17 cellular contexts compared by ENCODE assay signal in the genomic region with DNA sequence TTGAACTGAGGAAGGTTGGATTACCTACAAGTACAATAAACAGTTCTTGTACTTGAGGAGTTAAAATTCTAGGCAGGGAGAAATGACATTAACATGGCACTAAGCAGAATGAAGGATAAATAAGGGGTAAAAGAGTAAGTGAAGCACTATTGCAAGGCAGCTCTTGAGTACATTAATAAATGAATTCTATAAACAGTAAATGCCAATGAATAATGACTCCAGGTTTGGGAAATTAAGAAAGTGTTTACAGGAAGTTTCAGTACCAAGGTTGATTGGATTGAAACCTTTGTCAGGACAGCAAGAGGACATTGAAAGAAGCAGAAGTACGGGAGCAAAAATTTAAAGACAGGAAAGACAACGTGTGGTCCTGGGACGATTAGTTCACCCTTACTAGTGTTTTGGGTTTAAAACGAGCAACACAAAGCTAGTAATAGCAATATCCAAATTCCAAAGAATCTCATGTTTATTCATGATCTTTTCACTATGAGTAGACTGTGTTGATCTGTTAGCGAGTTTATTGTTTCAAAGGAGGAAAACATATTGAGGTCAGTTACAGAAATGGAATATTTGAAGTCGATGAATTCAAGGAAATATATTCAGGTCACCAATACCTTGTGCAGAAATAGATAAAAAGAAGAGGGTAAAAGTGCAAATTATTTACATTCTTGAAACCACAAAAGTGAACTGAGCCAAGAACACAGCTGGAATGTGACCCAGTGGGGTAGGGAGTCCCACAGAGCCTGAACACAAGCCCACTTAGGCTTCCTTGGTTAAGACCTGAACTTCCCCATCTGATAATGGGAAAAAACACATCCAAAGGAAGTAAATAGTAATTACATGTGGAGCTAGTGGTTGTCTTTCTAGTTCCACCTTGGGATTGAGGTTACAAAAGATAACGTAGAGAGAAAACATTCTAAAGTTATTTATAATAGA.
DNase-seq lines count a peak whose midpoint lies in the region; ATAC-seq and TF ChIP-seq lines count a peak whose summit lies in the region.
"Had no signal": no experiment of that assay in that cellular context is flagged by ENCODE, and none has a peak within 500 bp of the region (broad histone marks: within the 10 kb centered on the region; RNA-seq: fewer than 3 reads in every experiment).

No MANE protein-coding gene starts in this region.

- H3K4me3 ChIP-seq in CD8-positive, alpha-beta memory T cell (ENCODE audit: low read length) = no peak overlapping the region
- H3K4me3 ChIP-seq in IMR-90 (ENCODE audit: insufficient read depth, low read depth, low read length) (no peak overlapping the region), brain microvascular endothelial cell (ENCODE audit: low read depth, low read length) (no peak overlapping the region), right lobe of liver (no peak overlapping the region)

- H2AK9ac ChIP-seq in IMR-90 (replicated peaks; ENCODE audit: low read depth, low read length, poor library complexity) = no peak overlapping the region

- no peak overlapping the region for H2AFZ ChIP-seq in IMR-90 (replicated peaks; ENCODE audit: low read length, poor library complexity)

- dilution Hi-C loops in IMR-90 (cut with HindIII; ENCODE audit: low sequenced_read_pairs, unreplicated experiment) = no loop called here

- H2BK15ac ChIP-seq in IMR-90 (ENCODE audit: low read depth, low read length) = no peak overlapping the region

- no TSS peak for BruUV-seq in IMR-90 (replicated peaks; lab: Mats Ljungman, UMichigan)

- no peaks in the 10 kb centered on the region for H3K9me3 Mint-ChIP-seq in CD8-positive, alpha-beta memory T cell
- H3K9me3 Mint-ChIP-seq: activated naive CD8-positive, alpha-beta T cell treated with anti-CD3 and anti-CD28 coated beads, Interleukin-2, amount 10 ng/mL, durations not matched to agents 7 days and 5 days had no signal

- intact Hi-C loops in IMR-90 (cut with micrococcal nuclease) (no loop called here), right lobe of liver (cut with DNase I) (no loop called here), head of caudate nucleus (cut with DNase I) (no loop called here)

- no peak for TF ChIP-seq RAD21 in IMR-90 (IDR thresholded peaks at IDR 0.05; ENCODE audit: low read length)

- peaks cover 3% of the 10 kb centered on the region; the same call in 1 of the 2 replicates for H3K9me1 ChIP-seq in IMR-90 (ENCODE audit: insufficient read depth, low read length)

- peaks cover 25 to 35% (median 34%) of the 10 kb centered on the region in 3 donors for H3K4me1 Mint-ChIP-seq in CD8-positive, alpha-beta memory T cell
- H3K4me1 Mint-ChIP-seq: B cell had no signal

- H3K27me3 ChIP-seq in CD8-positive, alpha-beta memory T cell (ENCODE audit: insufficient read depth, low read length, poor library complexity, severe bottlenecking) = no peaks in the 10 kb centered on the region
- H3K27me3 ChIP-seq in IMR-90 (ENCODE audit: control insufficient read depth, insufficient read depth, low read length) = no peaks in the 10 kb centered on the region
- no peaks in the 10 kb centered on the region for H3K27me3 ChIP-seq in brain microvascular endothelial cell (replicated peaks)
- no peaks in the 10 kb centered on the region for H3K27me3 ChIP-seq in right lobe of liver

- no peaks in the 10 kb centered on the region for H4K20me1 ChIP-seq in IMR-90 (ENCODE audit: insufficient read depth, low read length)

- no peak overlapping the region for H4K8ac ChIP-seq in IMR-90 (ENCODE audit: low read depth in 2 of 2, low read length in 2 of 2)

- no peaks in the 10 kb centered on the region for H3K27me3 Mint-ChIP-seq in CD8-positive, alpha-beta memory T cell

- CTCF ChIA-PET in CD8-positive, alpha-beta memory T cell (lab: Charles Lee) = no interaction called here
- CTCF ChIA-PET in IMR-90 (lab: Yijun Ruan, JAX) = no interaction called here

- H3K4me1 ChIP-seq in CD8-positive, alpha-beta memory T cell (ENCODE audit: insufficient read depth, low read length) = peaks cover 12% of the 10 kb centered on the region
- H3K4me1 ChIP-seq in IMR-90 (ENCODE audit: control insufficient read depth, insufficient read depth, low read length) (peaks cover 6% of the 10 kb centered on the region), right lobe of liver (peaks cover 0 to 4% (median 0%) of the 10 kb centered on the region in 4 donors)

- H3K18ac ChIP-seq in IMR-90 (ENCODE audit: low read depth, low read length) = 0 out of 2 replicates have a peak overlapping the region, but pooled peaks have one; percentile 51

- POLR2A ChIA-PET in CD8-positive, alpha-beta memory T cell (lab: Charles Lee) = no interaction called here
- POLR2A ChIA-PET in IMR-90 (lab: Charles Lee; ENCODE audit: unreplicated experiment) = no interaction called here

- ATAC-seq in IMR-90 (ENCODE audit: low read depth) = no peak
- ATAC-seq in right lobe of liver = peak; percentile 29 to 72 (median 48)

- H3K23ac ChIP-seq in IMR-90 (ENCODE audit: low read depth, low read length) = no peak overlapping the region

- no peaks in the 10 kb centered on the region for H3K36me3 ChIP-seq in CD8-positive, alpha-beta memory T cell (ENCODE audit: insufficient read depth, low read length)
- H3K36me3 ChIP-seq in IMR-90 (ENCODE audit: control insufficient read depth, insufficient read depth, low read length) (no peaks in the 10 kb centered on the region), brain microvascular endothelial cell (replicated peaks) (no peaks in the 10 kb centered on the region), right lobe of liver (no peaks in the 10 kb centered on the region)

- no peak overlapping the region for H2BK20ac ChIP-seq in IMR-90 (ENCODE audit: low read depth, low read length)

- H3K9me3 ChIP-seq in CD8-positive, alpha-beta memory T cell (ENCODE audit: low read length) = no peaks in the 10 kb centered on the region
- H3K9me3 ChIP-seq in IMR-90 (ENCODE audit: control insufficient read depth, insufficient read depth, low read length) (no peaks in the 10 kb centered on the region), right lobe of liver (no peaks in the 10 kb centered on the region)

- no peak overlapping the region for H2BK120ac ChIP-seq in IMR-90 (ENCODE audit: low read depth, low read length)

- H2BK5ac ChIP-seq in IMR-90 (ENCODE audit: low read depth, low read length, poor library complexity, severe bottlenecking) = no peak overlapping the region

- 0 out of 2 replicates have a peak overlapping the region, but pooled peaks have one; percentile 48 for H3K4me2 ChIP-seq in IMR-90 (ENCODE audit: low read depth, low read length)

- peak overlapping the region in 7 of 8 donors; percentile 24 to 96 (median 62) for H3K27ac Mint-ChIP-seq in CD8-positive, alpha-beta memory T cell
- H3K27ac Mint-ChIP-seq: activated naive CD8-positive, alpha-beta T cell treated with anti-CD3 and anti-CD28 coated beads, Interleukin-2, amount 10 ng/mL, durations not matched to agents 7 days and 5 days; B cell; dendritic cell treated with granulocyte-macrophage colony-stimulating factor and Interleukin-4, amounts not matched to agents 40 ng/mL and 50 ng/mL, for 4 days; IgD-negative memory B cell had no signal

- H3K14ac ChIP-seq in IMR-90 (replicated peaks; ENCODE audit: low read depth, low read length) = no peak overlapping the region; the same call in 1 of the 2 replicates

- peaks cover 0 to 2% (median 0%) of the 10 kb centered on the region in 3 donors for H3K36me3 Mint-ChIP-seq in CD8-positive, alpha-beta memory T cell
- H3K36me3 Mint-ChIP-seq: activated naive CD8-positive, alpha-beta T cell treated with anti-CD3 and anti-CD28 coated beads, Interleukin-2, amount 10 ng/mL, durations not matched to agents 7 days and 5 days; IgD-negative memory B cell had no signal

- H2AK5ac ChIP-seq in IMR-90 (ENCODE audit: low read depth, low read length) = no peak overlapping the region

- WGBS in IMR-90 (ENCODE audit: extremely low coverage in 2 of 2, insufficient read length in 1 of 2), 2 experiments = no CpG with 5 or more reads among the region's 7 CpGs
- 38% methylated on average over 7 of the region's 7 CpGs for WGBS in right lobe of liver (ENCODE audit: insufficient coverage, low coverage, low lambda C conversion rate, missing lambda C conversion rate)

- TF ChIP-seq CTCF in IMR-90 (conservative IDR thresholded peaks at IDR 0.05; ENCODE audit: low read depth, low read length) = no peak
- no peak for TF ChIP-seq CTCF in brain microvascular endothelial cell (IDR thresholded peaks at IDR 0.05; ENCODE audit: low read depth, low read length, missing control alignments)
- no peak for TF ChIP-seq CTCF in right lobe of liver (IDR thresholded peaks at IDR 0.05)
- TF ChIP-seq CTCF in GM10266 (IDR thresholded peaks at IDR 0.05; ENCODE audit: control insufficient read depth, insufficient read depth, low read depth, missing control alignments) = no peak

- TF ChIP-seq POLR2A in IMR-90 (IDR thresholded peaks at IDR 0.05; ENCODE audit: low read depth, low read length) = no peak
- TF ChIP-seq POLR2A in right lobe of liver (IDR thresholded peaks at IDR 0.05) = no peak

- in situ Hi-C loops in IMR-90 (cut with MboI; ENCODE audit: low sequenced_read_pairs) = no loop called here
- in situ Hi-C loops in brain microvascular endothelial cell (cut with HindIII; ENCODE audit: low pct_ligation_motif_present, low sequenced_read_pairs) = no loop called here

- H3K9ac ChIP-seq in IMR-90 (ENCODE audit: low read depth, low read length) = no peak overlapping the region

- H3K27ac ChIP-seq in CD8-positive, alpha-beta memory T cell (ENCODE audit: low read depth, low read length) = no peak overlapping the region
- no peak overlapping the region for H3K27ac ChIP-seq in IMR-90 (ENCODE audit: insufficient read depth, low read length)
- peak overlapping the region; percentile 5 for H3K27ac ChIP-seq in brain microvascular endothelial cell
- peak overlapping the region in 1 of 3 donors; percentile 2 for H3K27ac ChIP-seq in right lobe of liver

- H4K5ac ChIP-seq in IMR-90 (ENCODE audit: low read depth, low read length) = no peak overlapping the region

- H3K79me1 ChIP-seq in IMR-90 (ENCODE audit: low read depth in 1 of 2, low read length in 2 of 2) = no peaks in the 10 kb centered on the region

- no peak overlapping the region for H3K56ac ChIP-seq in IMR-90 (ENCODE audit: extremely low read depth, insufficient read depth, low read length)

- no peak overlapping the region for H3K4me3 Mint-ChIP-seq in CD8-positive, alpha-beta memory T cell
- H3K4me3 Mint-ChIP-seq: activated naive CD8-positive, alpha-beta T cell treated with anti-CD3 and anti-CD28 coated beads, Interleukin-2, amount 10 ng/mL, durations not matched to agents 7 days and 5 days; B cell; dendritic cell treated with granulocyte-macrophage colony-stimulating factor and Interleukin-4, amounts not matched to agents 40 ng/mL and 50 ng/mL, for 4 days; IgD-negative memory B cell had no signal

- H4K91ac ChIP-seq in IMR-90 (ENCODE audit: insufficient read depth, low read depth, low read length) = no peak overlapping the region

- no peak overlapping the region for H3K4ac ChIP-seq in IMR-90 (ENCODE audit: low read depth, low read length)

- DNase-seq in CD8-positive, alpha-beta memory T cell = no peak
- DNase-seq in IMR-90 (no peak), brain microvascular endothelial cell (no peak), right lobe of liver (no peak), NCI-H446 treated with DMSO at 0.1 percent for 48 hours (lab: John Stamatoyannopoulos, UW) (no peak), GM10266 (ENCODE audit: extremely low spot score) (no peak), NCI-H2081 (lab: John Stamatoyannopoulos, UW) (no peak), head of caudate nucleus (no peak)
- DNase-seq: activated CD4-positive, CD25-positive, alpha-beta regulatory T cell; activated naive CD8-positive, alpha-beta T cell treated with anti-CD3 and anti-CD28 coated beads, Interleukin-2, amount 10 ng/mL, durations not matched to agents 7 days and 5 days; islet precursor cell; NCI-H1105 treated with DMSO at 0.1 percent for 48 hours; NCI-H510A treated with DMSO at 0.1 percent for 48 hours; stimulated activated CD4-positive, alpha-beta T cell treated with anti-CD3 and anti-CD28 coated beads, Interleukin-1b, Interleukin-23, amount 100 ng/mL, for 48 hours had no signal
